1 cellular context compared by ENCODE assay signal in the genomic region with DNA sequence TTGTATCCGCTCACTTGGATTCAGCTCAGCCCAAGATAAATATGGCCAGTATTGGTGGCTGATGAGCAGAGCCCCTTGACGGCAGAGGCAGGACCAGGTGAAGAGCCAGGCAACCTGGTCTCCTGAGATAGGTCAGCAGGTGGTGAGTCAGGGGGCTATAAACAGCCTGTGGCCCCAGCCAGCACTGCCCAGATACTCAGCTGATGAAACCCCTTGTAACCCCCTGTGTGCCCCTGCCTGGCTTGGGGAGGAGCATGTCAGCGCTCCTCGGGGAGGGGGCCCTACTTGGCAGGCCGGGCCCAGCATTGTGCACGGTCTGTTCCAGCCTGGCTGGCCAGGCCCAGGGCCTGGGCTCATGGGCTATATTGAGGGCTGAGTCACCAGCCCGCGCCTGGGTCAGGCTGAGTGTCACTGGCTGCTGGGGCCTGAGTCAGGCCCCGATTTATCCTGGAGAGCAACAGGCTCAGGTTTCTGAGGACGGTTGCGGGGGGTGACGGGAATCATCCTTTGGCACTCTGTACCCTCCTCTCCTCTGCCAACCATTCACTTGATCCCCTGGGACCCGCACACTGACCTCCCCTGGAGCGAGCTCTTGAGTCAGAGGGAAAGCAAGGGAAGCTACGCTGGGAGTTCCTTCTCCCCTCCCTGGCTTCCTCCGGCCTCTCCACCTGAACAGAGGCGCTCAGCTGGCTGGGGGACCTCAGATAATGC.
TF ChIP-seq lines count a peak whose summit lies in the region.

No MANE protein-coding gene starts in this region.

TF ChIP-seq in HepG2, 621 proteins besides CTCF, POLR2A, EP300 and RAD21 (continued from another document):
- TF ChIP-seq, protein P1, sequence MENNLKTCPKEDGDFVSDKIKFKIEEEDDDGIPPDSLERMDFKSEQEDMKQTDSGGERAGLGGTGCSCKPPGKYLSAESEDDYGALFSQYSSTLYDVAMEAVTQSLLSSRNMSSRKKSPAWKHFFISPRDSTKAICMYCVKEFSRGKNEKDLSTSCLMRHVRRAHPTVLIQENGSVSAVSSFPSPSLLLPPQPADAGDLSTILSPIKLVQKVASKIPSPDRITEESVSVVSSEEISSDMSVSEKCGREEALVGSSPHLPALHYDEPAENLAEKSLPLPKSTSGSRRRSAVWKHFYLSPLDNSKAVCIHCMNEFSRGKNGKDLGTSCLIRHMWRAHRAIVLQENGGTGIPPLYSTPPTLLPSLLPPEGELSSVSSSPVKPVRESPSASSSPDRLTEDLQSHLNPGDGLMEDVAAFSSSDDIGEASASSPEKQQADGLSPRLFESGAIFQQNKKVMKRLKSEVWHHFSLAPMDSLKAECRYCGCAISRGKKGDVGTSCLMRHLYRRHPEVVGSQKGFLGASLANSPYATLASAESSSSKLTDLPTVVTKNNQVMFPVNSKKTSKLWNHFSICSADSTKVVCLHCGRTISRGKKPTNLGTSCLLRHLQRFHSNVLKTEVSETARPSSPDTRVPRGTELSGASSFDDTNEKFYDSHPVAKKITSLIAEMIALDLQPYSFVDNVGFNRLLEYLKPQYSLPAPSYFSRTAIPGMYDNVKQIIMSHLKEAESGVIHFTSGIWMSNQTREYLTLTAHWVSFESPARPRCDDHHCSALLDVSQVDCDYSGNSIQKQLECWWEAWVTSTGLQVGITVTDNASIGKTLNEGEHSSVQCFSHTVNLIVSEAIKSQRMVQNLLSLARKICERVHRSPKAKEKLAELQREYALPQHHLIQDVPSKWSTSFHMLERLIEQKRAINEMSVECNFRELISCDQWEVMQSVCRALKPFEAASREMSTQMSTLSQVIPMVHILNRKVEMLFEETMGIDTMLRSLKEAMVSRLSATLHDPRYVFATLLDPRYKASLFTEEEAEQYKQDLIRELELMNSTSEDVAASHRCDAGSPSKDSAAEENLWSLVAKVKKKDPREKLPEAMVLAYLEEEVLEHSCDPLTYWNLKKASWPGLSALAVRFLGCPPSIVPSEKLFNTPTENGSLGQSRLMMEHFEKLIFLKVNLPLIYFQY (CRISPR knock-in tag; IDR thresholded peaks at IDR 0.05; ENCODE audit: borderline replicate concordance) = 0 out of 2 replicates have a peak, but pooled peaks have one; percentile 35
- TF ChIP-seq HNRNPL (IDR thresholded peaks at IDR 0.05; ENCODE audit: low read depth, low read length) (0 out of 2 replicates have a peak, but pooled peaks have one; percentile 39), ASH2L (IDR thresholded peaks at IDR 0.05; ENCODE audit: insufficient read length, low read depth, low read length) (no peak), CENPT (CRISPR knock-in tag; IDR thresholded peaks at IDR 0.05; ENCODE audit: low read depth) (no peak), ZFX (CRISPR knock-in tag; IDR thresholded peaks at IDR 0.05; ENCODE audit: low read depth) (0 out of 2 replicates have a peak, but pooled peaks have one; percentile 51), NRL (CRISPR knock-in tag; IDR thresholded peaks at IDR 0.05; ENCODE audit: borderline replicate concordance) (0 out of 2 replicates have a peak, but pooled peaks have one; percentile 39), MYC (CRISPR knock-in tag; IDR thresholded peaks at IDR 0.05; ENCODE audit: borderline replicate concordance) (no peak), ZFY (CRISPR knock-in tag; IDR thresholded peaks at IDR 0.05) (0 out of 2 replicates have a peak, but pooled peaks have one; percentile 10)
- TF ChIP-seq, protein P2, sequence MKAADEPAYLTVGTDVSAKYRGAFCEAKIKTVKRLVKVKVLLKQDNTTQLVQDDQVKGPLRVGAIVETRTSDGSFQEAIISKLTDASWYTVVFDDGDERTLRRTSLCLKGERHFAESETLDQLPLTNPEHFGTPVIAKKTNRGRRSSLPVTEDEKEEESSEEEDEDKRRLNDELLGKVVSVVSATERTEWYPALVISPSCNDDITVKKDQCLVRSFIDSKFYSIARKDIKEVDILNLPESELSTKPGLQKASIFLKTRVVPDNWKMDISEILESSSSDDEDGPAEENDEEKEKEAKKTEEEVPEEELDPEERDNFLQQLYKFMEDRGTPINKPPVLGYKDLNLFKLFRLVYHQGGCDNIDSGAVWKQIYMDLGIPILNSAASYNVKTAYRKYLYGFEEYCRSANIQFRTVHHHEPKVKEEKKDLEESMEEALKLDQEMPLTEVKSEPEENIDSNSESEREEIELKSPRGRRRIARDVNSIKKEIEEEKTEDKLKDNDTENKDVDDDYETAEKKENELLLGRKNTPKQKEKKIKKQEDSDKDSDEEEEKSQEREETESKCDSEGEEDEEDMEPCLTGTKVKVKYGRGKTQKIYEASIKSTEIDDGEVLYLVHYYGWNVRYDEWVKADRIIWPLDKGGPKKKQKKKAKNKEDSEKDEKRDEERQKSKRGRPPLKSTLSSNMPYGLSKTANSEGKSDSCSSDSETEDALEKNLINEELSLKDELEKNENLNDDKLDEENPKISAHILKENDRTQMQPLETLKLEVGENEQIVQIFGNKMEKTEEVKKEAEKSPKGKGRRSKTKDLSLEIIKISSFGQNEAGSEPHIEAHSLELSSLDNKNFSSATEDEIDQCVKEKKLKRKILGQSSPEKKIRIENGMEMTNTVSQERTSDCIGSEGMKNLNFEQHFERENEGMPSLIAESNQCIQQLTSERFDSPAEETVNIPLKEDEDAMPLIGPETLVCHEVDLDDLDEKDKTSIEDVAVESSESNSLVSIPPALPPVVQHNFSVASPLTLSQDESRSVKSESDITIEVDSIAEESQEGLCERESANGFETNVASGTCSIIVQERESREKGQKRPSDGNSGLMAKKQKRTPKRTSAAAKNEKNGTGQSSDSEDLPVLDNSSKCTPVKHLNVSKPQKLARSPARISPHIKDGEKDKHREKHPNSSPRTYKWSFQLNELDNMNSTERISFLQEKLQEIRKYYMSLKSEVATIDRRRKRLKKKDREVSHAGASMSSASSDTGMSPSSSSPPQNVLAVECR (CRISPR knock-in tag; IDR thresholded peaks at IDR 0.05; ENCODE audit: borderline replicate concordance) = no peak; the same call in 1 of the 2 replicates
- TF ChIP-seq, protein P3, sequence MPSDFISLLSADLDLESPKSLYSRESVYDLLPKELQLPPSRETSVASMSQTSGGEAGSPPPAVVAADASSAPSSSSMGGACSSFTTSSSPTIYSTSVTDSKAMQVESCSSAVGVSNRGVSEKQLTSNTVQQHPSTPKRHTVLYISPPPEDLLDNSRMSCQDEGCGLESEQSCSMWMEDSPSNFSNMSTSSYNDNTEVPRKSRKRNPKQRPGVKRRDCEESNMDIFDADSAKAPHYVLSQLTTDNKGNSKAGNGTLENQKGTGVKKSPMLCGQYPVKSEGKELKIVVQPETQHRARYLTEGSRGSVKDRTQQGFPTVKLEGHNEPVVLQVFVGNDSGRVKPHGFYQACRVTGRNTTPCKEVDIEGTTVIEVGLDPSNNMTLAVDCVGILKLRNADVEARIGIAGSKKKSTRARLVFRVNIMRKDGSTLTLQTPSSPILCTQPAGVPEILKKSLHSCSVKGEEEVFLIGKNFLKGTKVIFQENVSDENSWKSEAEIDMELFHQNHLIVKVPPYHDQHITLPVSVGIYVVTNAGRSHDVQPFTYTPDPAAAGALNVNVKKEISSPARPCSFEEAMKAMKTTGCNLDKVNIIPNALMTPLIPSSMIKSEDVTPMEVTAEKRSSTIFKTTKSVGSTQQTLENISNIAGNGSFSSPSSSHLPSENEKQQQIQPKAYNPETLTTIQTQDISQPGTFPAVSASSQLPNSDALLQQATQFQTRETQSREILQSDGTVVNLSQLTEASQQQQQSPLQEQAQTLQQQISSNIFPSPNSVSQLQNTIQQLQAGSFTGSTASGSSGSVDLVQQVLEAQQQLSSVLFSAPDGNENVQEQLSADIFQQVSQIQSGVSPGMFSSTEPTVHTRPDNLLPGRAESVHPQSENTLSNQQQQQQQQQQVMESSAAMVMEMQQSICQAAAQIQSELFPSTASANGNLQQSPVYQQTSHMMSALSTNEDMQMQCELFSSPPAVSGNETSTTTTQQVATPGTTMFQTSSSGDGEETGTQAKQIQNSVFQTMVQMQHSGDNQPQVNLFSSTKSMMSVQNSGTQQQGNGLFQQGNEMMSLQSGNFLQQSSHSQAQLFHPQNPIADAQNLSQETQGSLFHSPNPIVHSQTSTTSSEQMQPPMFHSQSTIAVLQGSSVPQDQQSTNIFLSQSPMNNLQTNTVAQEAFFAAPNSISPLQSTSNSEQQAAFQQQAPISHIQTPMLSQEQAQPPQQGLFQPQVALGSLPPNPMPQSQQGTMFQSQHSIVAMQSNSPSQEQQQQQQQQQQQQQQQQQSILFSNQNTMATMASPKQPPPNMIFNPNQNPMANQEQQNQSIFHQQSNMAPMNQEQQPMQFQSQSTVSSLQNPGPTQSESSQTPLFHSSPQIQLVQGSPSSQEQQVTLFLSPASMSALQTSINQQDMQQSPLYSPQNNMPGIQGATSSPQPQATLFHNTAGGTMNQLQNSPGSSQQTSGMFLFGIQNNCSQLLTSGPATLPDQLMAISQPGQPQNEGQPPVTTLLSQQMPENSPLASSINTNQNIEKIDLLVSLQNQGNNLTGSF (CRISPR knock-in tag; IDR thresholded peaks at IDR 0.05) = no peak
- TF ChIP-seq, protein P4, sequence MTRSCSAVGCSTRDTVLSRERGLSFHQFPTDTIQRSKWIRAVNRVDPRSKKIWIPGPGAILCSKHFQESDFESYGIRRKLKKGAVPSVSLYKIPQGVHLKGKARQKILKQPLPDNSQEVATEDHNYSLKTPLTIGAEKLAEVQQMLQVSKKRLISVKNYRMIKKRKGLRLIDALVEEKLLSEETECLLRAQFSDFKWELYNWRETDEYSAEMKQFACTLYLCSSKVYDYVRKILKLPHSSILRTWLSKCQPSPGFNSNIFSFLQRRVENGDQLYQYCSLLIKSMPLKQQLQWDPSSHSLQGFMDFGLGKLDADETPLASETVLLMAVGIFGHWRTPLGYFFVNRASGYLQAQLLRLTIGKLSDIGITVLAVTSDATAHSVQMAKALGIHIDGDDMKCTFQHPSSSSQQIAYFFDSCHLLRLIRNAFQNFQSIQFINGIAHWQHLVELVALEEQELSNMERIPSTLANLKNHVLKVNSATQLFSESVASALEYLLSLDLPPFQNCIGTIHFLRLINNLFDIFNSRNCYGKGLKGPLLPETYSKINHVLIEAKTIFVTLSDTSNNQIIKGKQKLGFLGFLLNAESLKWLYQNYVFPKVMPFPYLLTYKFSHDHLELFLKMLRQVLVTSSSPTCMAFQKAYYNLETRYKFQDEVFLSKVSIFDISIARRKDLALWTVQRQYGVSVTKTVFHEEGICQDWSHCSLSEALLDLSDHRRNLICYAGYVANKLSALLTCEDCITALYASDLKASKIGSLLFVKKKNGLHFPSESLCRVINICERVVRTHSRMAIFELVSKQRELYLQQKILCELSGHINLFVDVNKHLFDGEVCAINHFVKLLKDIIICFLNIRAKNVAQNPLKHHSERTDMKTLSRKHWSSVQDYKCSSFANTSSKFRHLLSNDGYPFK (CRISPR knock-in tag; IDR thresholded peaks at IDR 0.05; ENCODE audit: borderline replicate concordance) = no peak
- TF ChIP-seq, protein P5, sequence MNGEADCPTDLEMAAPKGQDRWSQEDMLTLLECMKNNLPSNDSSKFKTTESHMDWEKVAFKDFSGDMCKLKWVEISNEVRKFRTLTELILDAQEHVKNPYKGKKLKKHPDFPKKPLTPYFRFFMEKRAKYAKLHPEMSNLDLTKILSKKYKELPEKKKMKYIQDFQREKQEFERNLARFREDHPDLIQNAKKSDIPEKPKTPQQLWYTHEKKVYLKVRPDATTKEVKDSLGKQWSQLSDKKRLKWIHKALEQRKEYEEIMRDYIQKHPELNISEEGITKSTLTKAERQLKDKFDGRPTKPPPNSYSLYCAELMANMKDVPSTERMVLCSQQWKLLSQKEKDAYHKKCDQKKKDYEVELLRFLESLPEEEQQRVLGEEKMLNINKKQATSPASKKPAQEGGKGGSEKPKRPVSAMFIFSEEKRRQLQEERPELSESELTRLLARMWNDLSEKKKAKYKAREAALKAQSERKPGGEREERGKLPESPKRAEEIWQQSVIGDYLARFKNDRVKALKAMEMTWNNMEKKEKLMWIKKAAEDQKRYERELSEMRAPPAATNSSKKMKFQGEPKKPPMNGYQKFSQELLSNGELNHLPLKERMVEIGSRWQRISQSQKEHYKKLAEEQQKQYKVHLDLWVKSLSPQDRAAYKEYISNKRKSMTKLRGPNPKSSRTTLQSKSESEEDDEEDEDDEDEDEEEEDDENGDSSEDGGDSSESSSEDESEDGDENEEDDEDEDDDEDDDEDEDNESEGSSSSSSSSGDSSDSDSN (CRISPR knock-in tag; IDR thresholded peaks at IDR 0.05) = peak; percentile 79
